ENCODE assay signal across 9 cellular contexts in the genomic region with DNA sequence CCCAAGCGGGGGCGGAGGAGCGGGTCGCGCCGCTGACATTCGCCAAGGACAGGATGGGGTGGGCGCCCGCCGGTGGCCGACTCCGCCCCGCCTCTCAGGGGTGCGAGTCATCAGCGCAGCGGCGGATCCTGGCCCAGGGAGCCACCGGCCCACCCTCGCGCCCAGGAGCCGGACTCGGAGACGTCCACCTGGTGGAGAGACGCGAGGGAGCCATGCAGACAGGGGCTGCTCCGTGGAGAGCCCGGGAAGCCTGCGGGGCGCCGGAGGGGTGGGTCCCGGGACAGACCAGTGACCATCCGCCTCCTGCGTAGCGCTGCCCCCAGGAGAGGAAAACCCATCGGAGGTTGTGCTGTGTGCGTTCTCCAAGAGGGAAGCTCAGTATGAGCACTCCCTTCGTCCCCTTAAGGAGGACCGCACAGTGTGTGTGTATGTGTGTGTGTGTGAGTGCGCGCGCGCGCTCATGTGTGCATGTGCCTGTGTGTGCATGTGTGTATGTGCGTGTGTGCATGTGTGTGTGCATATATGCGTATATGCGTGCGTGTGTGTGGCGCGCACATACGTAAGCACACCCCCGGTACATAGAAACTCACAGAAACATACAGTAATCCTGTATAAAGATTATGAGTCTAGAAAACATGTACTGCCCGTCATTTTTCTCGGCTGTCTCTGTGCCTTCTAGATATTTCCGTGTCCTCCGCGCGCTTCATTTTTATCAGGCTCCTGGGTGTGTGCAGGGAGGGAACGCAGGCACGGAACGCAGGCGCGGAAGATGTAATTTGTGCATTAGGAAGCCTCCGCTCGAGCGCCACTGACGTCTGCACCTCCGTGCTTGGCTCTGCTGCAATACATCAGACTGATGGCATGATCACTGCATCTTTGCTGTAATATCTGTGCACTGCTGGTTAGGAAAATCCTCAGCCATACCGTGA.
DNase-seq lines count a peak whose midpoint lies in the region; ATAC-seq and TF ChIP-seq lines count a peak whose summit lies in the region.
"Had no signal": no experiment of that assay in that cellular context is flagged by ENCODE, and none has a peak within 500 bp of the region (broad histone marks: within the 10 kb centered on the region; RNA-seq: fewer than 3 reads in every experiment).

No MANE protein-coding gene starts in this region.

- no peaks in the 10 kb centered on the region for H3K27me3 ChIP-seq in endocrine pancreas (ENCODE audit: control insufficient read depth, insufficient read depth, low read length)

- no peaks in the 10 kb centered on the region for H3K4me1 Mint-ChIP-seq in activated CD4-positive, alpha-beta T cell treated with anti-CD3 and anti-CD28 coated beads, Interleukin-2, amount 10 ng/mL, durations not matched to agents 24 days and 14 days
- peaks cover 31% of the 10 kb centered on the region for H3K4me1 Mint-ChIP-seq in type B pancreatic cell (ENCODE audit: unreplicated experiment)

- no peaks in the 10 kb centered on the region for H3K9me3 Mint-ChIP-seq in activated CD4-positive, alpha-beta T cell treated with anti-CD3 and anti-CD28 coated beads, Interleukin-2, amount 10 ng/mL, durations not matched to agents 24 days and 14 days
- H3K9me3 Mint-ChIP-seq in type B pancreatic cell = no peaks in the 10 kb centered on the region

- H3K36me3 Mint-ChIP-seq in activated CD4-positive, alpha-beta T cell treated with anti-CD3 and anti-CD28 coated beads, Interleukin-2, amount 10 ng/mL, durations not matched to agents 24 days and 14 days (ENCODE audit: low read depth) = no peaks in the 10 kb centered on the region
- no peaks in the 10 kb centered on the region for H3K36me3 Mint-ChIP-seq in type B pancreatic cell

- peak; percentile 42 for DNase-seq in activated CD4-positive, alpha-beta T cell treated with anti-CD3 and anti-CD28 coated beads, Interleukin-2, amount 10 ng/mL, durations not matched to agents 24 days and 14 days
- no peak for DNase-seq in activated CD4-positive, alpha-beta T cell treated with anti-CD3 and anti-CD28 coated beads, Interleukin-2, amount 50 U/mL, for 4 hours
- DNase-seq in mucosa of gallbladder (ENCODE audit: low spot score) (peak; percentile 59), type B pancreatic cell (ENCODE audit: extremely low spot score, unreplicated experiment) (no peak)
- DNase-seq: OCI-M1 had no signal

- no peaks in the 10 kb centered on the region for H3K36me3 ChIP-seq in endocrine pancreas (ENCODE audit: control insufficient read depth, insufficient read depth, low read length)

- H3K4me3 ChIP-seq in endocrine pancreas (ENCODE audit: control insufficient read depth, insufficient read depth, low read length) = peak overlapping the region; percentile 56

- no peak overlapping the region for H3K27ac Mint-ChIP-seq in activated CD4-positive, alpha-beta T cell treated with anti-CD3 and anti-CD28 coated beads, Interleukin-2, amount 10 ng/mL, durations not matched to agents 24 days and 14 days
- peak overlapping the region; percentile 50 for H3K27ac Mint-ChIP-seq in type B pancreatic cell

- H3K27me3 Mint-ChIP-seq in activated CD4-positive, alpha-beta T cell treated with anti-CD3 and anti-CD28 coated beads, Interleukin-2, amount 10 ng/mL, durations not matched to agents 24 days and 14 days = peaks cover 46% of the 10 kb centered on the region
- peaks cover 84% of the 10 kb centered on the region for H3K27me3 Mint-ChIP-seq in type B pancreatic cell

- peak; percentile 49 for TF ChIP-seq CTCF in type B pancreatic cell (conservative IDR thresholded peaks at IDR 0.05)

- H3K4me3 Mint-ChIP-seq in activated CD4-positive, alpha-beta T cell treated with anti-CD3 and anti-CD28 coated beads, Interleukin-2, amount 10 ng/mL, durations not matched to agents 24 days and 14 days = no peak overlapping the region
- peak overlapping the region; percentile 89 for H3K4me3 Mint-ChIP-seq in type B pancreatic cell

- peak overlapping the region; percentile 45 for H3K9ac ChIP-seq in endocrine pancreas (ENCODE audit: control insufficient read depth, insufficient read depth, low read length)

- no peaks in the 10 kb centered on the region for H3K4me1 ChIP-seq in endocrine pancreas (ENCODE audit: control insufficient read depth, insufficient read depth, low read length)

- no peaks in the 10 kb centered on the region for H3K9me3 ChIP-seq in endocrine pancreas (ENCODE audit: control insufficient read depth, low read length)

- no peak for ATAC-seq in HG03460 (IDR thresholded peaks at IDR 0.05; ENCODE audit: unreplicated experiment)
- no peak for ATAC-seq in GM19455 (IDR thresholded peaks at IDR 0.05; ENCODE audit: unreplicated experiment)
- no peak for ATAC-seq in HG03045 (IDR thresholded peaks at IDR 0.05; ENCODE audit: unreplicated experiment)

- intact Hi-C loops in activated CD4-positive, alpha-beta T cell treated with anti-CD3 and anti-CD28 coated beads, Interleukin-2, amount 10 ng/mL, durations not matched to agents 24 days and 14 days (cut with micrococcal nuclease) = loop anchor here (5.0 kb wide), 2 partner anchors 159 to 346 kb away; partner anchors contain the start of genes PDE10A and TBXT

Comparison
In these comparisons a context has a peak if more than half of its experiments do, and no peak if none do; other contexts are left out.
1. DNase-seq: peak in activated CD4-positive, alpha-beta T cell treated with anti-CD3 and anti-CD28 coated beads, Interleukin-2, amount 10 ng/mL, durations not matched to agents 24 days and 14 days (single experiment) and mucosa of gallbladder (single experiment); none in activated CD4-positive, alpha-beta T cell treated with anti-CD3 and anti-CD28 coated beads, Interleukin-2, amount 50 U/mL, for 4 hours (0 of 2) and type B pancreatic cell (single experiment).